In genomic region chr1:210731193-210731592, GRCh38 we compare ENCODE assay signal across 20 cellular contexts.
A peak's percentile ranks its signal among the peaks of the same experiment; 100 is the strongest.
DNase-seq lines count a peak whose midpoint lies in the region; TF ChIP-seq lines count a peak whose summit lies in the region.
"Had no signal": no experiment of that assay in that cellular context is flagged by ENCODE, and none has a peak within 500 bp of the region (broad histone marks: within the 10 kb centered on the region; RNA-seq: fewer than 3 reads in every experiment).

No MANE protein-coding gene starts in this region.

- peak; percentile 27 for DNase-seq in Jurkat, Clone E6-1 (ENCODE audit: low read depth, low spot score)
- DNase-seq in NOMO-1 (lab: John Stamatoyannopoulos, UW; ENCODE audit: unreplicated experiment in 2 of 2): peak; percentile 10 to 19
- peak; percentile 92 for DNase-seq in SKM-1 treated with dmso at 0.1 percent for 144 hours (lab: John Stamatoyannopoulos, UW; ENCODE audit: unreplicated experiment)
- no peak for DNase-seq in NK-92 treated with Interleukin-12 subunit alpha and Interleukin-12 subunit beta, amount 100 ng/mL, for 24 hours (lab: John Stamatoyannopoulos, UW)
- no peak for DNase-seq in stimulated activated naive CD4-positive, alpha-beta T cell treated with Interleukin-2 at 50 U/mL for 16 hours (lab: John Stamatoyannopoulos, UW)
- DNase-seq in effector memory CD4-positive, alpha-beta T cell: no peak
- DNase-seq: AML-193; CD4-positive, alpha-beta T cell; Karpas-422; NCI-H1105; NCI-H146; NCI-H1930; NCI-H2107; NCI-H524; PC-3; T-helper 17 cell had no signal

- H3K9ac ChIP-seq in Loucy (ENCODE audit: low read depth, low read length, poor library complexity, severe bottlenecking): no peak overlapping the region
- H3K9ac ChIP-seq: BLaER1 treated with 17β-estradiol and CSF1 and Interleukin-3, amounts not matched to agents 10 nM and 100 nM had no signal

- peaks cover 27% of the 10 kb centered on the region for H3K4me1 ChIP-seq in Loucy (ENCODE audit: insufficient read depth, low read length, poor library complexity, severe bottlenecking)
- H3K4me1 ChIP-seq in effector memory CD4-positive, alpha-beta T cell (ENCODE audit: control insufficient read depth, insufficient read depth, low read length, poor library complexity, severe bottlenecking): no peaks in the 10 kb centered on the region
- H3K4me1 ChIP-seq: A549 had no signal

- H3K27ac ChIP-seq in effector memory CD4-positive, alpha-beta T cell (ENCODE audit: insufficient read depth, low read length, poor library complexity, severe bottlenecking): no peak overlapping the region
- H3K27ac ChIP-seq: A549; BLaER1 treated with 17β-estradiol and CSF1 and Interleukin-3, amounts not matched to agents 10 nM and 100 nM; HL-60 had no signal

- 0 out of 2 replicates have a peak, but pooled peaks cover 5% of the 10 kb centered on the region for H3F3A ChIP-seq in Loucy (ENCODE audit: low read depth)

- no peaks in the 10 kb centered on the region for H3K9me3 ChIP-seq in Loucy (ENCODE audit: insufficient read depth, low read depth, low read length)
- H3K9me3 ChIP-seq in effector memory CD4-positive, alpha-beta T cell (ENCODE audit: control insufficient read depth, low read length): no peaks in the 10 kb centered on the region
- H3K9me3 ChIP-seq: A549; BLaER1 treated with 17β-estradiol and CSF1 and Interleukin-3, amounts not matched to agents 10 nM and 100 nM had no signal

- H3K36me3 ChIP-seq in Loucy (ENCODE audit: insufficient read depth, low read length): no peaks in the 10 kb centered on the region
- no peaks in the 10 kb centered on the region for H3K36me3 ChIP-seq in effector memory CD4-positive, alpha-beta T cell (ENCODE audit: control insufficient read depth, insufficient read depth, low read length)
- H3K36me3 ChIP-seq: BLaER1 treated with 17β-estradiol and CSF1 and Interleukin-3, amounts not matched to agents 10 nM and 100 nM had no signal

- H2AFZ ChIP-seq in Loucy (ENCODE audit: low read length): no peak overlapping the region

- H3K4me2 ChIP-seq in Loucy (ENCODE audit: low read depth, low read length, poor library complexity, severe bottlenecking): peak overlapping the region; percentile 1
- H3K4me2 ChIP-seq: A549 had no signal

- no peaks in the 10 kb centered on the region for H3K27me3 ChIP-seq in Loucy (ENCODE audit: insufficient read depth, low read length, poor library complexity, severe bottlenecking)
- no peaks in the 10 kb centered on the region for H3K27me3 ChIP-seq in effector memory CD4-positive, alpha-beta T cell (replicated peaks; ENCODE audit: control insufficient read depth, insufficient read depth, low read length, poor library complexity, severe bottlenecking)
- H3K27me3 ChIP-seq: BLaER1 treated with 17β-estradiol and CSF1 and Interleukin-3, amounts not matched to agents 10 nM and 100 nM had no signal

- H3K79me2 ChIP-seq in Loucy (ENCODE audit: insufficient read depth, low read length): no peaks in the 10 kb centered on the region

- no peak overlapping the region for H3K4me3 ChIP-seq in Jurkat, Clone E6-1 (ENCODE audit: low read length)
- H3K4me3 ChIP-seq in Loucy (ENCODE audit: low read length, poor library complexity, severe bottlenecking): no peak overlapping the region
- no peak overlapping the region for H3K4me3 ChIP-seq in effector memory CD4-positive, alpha-beta T cell (ENCODE audit: insufficient read depth, low read depth, low read length, poor library complexity, severe bottlenecking)
- H3K4me3 ChIP-seq: A549; BLaER1 treated with 17β-estradiol and CSF1 and Interleukin-3, amounts not matched to agents 10 nM and 100 nM had no signal

- TF ChIP-seq CTCF in Loucy (conservative IDR thresholded peaks at IDR 0.05; ENCODE audit: low read length): no peak

- no peaks in the 10 kb centered on the region for H4K20me1 ChIP-seq in Loucy (ENCODE audit: insufficient read depth, low read length, poor library complexity, severe bottlenecking)

- H3K9me2 ChIP-seq in Loucy (replicated peaks; ENCODE audit: low read depth, low read length): no peaks in the 10 kb centered on the region

Comparison
In these comparisons a context has a peak if more than half of its experiments do, and no peak if none do; other contexts are left out.
1. DNase-seq: peak in Jurkat, Clone E6-1 (single experiment), NOMO-1 (2 of 2) and SKM-1 treated with dmso at 0.1 percent for 144 hours (single experiment); none in NK-92 treated with Interleukin-12 subunit alpha and Interleukin-12 subunit beta, amount 100 ng/mL, for 24 hours (single experiment), stimulated activated naive CD4-positive, alpha-beta T cell treated with Interleukin-2 at 50 U/mL for 16 hours (single experiment) and effector memory CD4-positive, alpha-beta T cell (0 of 3).